In the genomic region with DNA sequence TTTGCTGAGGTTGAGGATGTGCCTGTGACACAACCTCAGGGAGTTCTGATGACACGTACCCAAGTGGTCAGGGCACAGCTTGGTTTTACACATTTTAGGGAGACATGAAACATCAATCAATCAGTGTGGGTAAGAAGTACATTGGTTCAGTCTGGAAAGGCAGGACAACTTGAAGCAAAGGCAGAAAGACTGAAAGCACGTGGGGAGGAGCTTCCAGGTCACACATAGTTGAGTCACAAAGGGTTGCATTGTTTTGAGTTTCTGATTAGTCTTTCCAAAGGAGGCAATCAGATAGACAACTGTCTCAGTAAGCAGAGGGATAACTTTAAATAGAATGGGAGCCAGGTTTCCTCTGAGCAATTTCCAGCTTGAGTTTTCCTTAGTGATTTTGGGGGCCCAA, we compare ENCODE assay signal across 22 cellular contexts.
"Had no signal": no experiment of that assay in that cellular context is flagged by ENCODE, and none has a peak within 500 bp of the region (broad histone marks: within the 10 kb centered on the region; RNA-seq: fewer than 3 reads in every experiment).

No MANE protein-coding gene starts in this region.

- H3K4me1 ChIP-seq: breast epithelium, esophagus muscularis mucosa, gastroesophageal sphincter, prostate gland, spleen, upper lobe of left lung had no signal

- H3K27ac ChIP-seq: breast epithelium, esophagus muscularis mucosa, gastroesophageal sphincter, prostate gland, spleen, thoracic aorta, upper lobe of left lung had no signal

- H3K4me1 Mint-ChIP-seq: activated naive CD8-positive, alpha-beta T cell treated with anti-CD3 and anti-CD28 coated beads for 36 hours; central memory CD8-positive, alpha-beta T cell; memory B cell; naive B cell; T-cell had no signal

- ATAC-seq: gastroesophageal sphincter, left cardiac atrium, T-cell had no signal

- H3K4me3 ChIP-seq: breast epithelium, esophagus muscularis mucosa, gastroesophageal sphincter, prostate gland, spleen, thoracic aorta, upper lobe of left lung had no signal

- H3K27me3 ChIP-seq: breast epithelium, esophagus muscularis mucosa, gastroesophageal sphincter, spleen, upper lobe of left lung had no signal

- H3K36me3 ChIP-seq: breast epithelium, esophagus muscularis mucosa, gastroesophageal sphincter, prostate gland, spleen, thoracic aorta, upper lobe of left lung had no signal

- H3K27ac Mint-ChIP-seq: activated naive CD8-positive, alpha-beta T cell treated with anti-CD3 and anti-CD28 coated beads for 36 hours; activated T-helper 2 cell treated with anti-CD3 and anti-CD28 coated beads, Interferon-gamma antibody, Interleukin-2, Interleukin-4, amounts not matched to agents 10 μg/mL and 5 μg/mL and 100 μg/mL, durations not matched to agents 14 hours and 24 hours and 36 hours; memory B cell; naive B cell; T-cell; T-helper 2 cell treated with Interferon-gamma antibody and Interleukin-4, amounts not matched to agents 5 μg/mL and 100 μg/mL, for 36 hours had no signal

- H3K36me3 Mint-ChIP-seq: activated naive CD8-positive, alpha-beta T cell treated with anti-CD3 and anti-CD28 coated beads for 36 hours; memory B cell; naive B cell; T-cell had no signal

- DNase-seq: activated naive CD4-positive, alpha-beta T cell; activated naive CD8-positive, alpha-beta T cell treated with anti-CD3 and anti-CD28 coated beads for 36 hours; activated T-cell treated with anti-CD3 and anti-CD28 coated beads, Interleukin-2, amount 50 U/mL, for 1 hour; effector memory CD4-positive, alpha-beta T cell; head of caudate nucleus; left cardiac atrium; naive B cell; spleen; stimulated activated CD4-positive, alpha-beta T cell treated with anti-CD3 and anti-CD28 coated beads, Interleukin-4, amount 100 ng/mL, for 24 hours; stimulated activated naive CD4-positive, alpha-beta T cell treated with Interleukin-2 at 50 U/mL for 16 hours; T-cell; upper lobe of left lung had no signal

- H3K9me3 ChIP-seq: breast epithelium, esophagus muscularis mucosa, gastroesophageal sphincter, prostate gland, thoracic aorta, upper lobe of left lung had no signal

- H3K27me3 Mint-ChIP-seq: activated naive CD8-positive, alpha-beta T cell treated with anti-CD3 and anti-CD28 coated beads for 36 hours; central memory CD8-positive, alpha-beta T cell; memory B cell; naive B cell; T-cell had no signal

- H3K4me3 Mint-ChIP-seq: activated naive CD8-positive, alpha-beta T cell treated with anti-CD3 and anti-CD28 coated beads for 36 hours; central memory CD8-positive, alpha-beta T cell; memory B cell; neural crest cell; T-cell; T-helper 2 cell treated with Interferon-gamma antibody and Interleukin-4, amounts not matched to agents 5 μg/mL and 100 μg/mL, for 36 hours had no signal
